In the genomic region with DNA sequence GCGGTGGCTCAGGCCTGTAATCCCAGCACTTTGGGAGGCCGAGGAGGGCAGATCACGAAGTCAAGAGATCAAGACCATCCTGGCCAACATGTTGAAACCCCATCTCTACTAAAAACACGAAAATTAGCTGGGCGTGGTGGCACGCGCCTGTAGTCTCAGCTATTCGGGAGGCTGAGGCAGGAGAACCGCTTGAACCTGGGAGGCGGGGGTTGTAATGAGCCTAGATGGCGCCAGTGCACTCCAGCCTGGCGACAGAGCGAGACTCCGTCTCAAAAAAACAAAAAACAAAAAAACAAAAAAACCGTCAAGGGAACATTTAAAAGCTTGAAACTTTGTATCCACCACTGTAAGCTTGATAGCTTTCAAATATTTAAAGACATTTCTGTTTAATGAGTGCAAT, we compare ENCODE assay signal across 6 cellular contexts. TPM values are rescaled to one million over a fixed set of nuclear protein-coding genes. Genes with fewer than 3 reads are reported as not detected.
A peak's percentile ranks its signal among the peaks of the same experiment; 100 is the strongest.
DNase-seq lines count a peak whose midpoint lies in the region; ATAC-seq, FAIRE-seq and TF ChIP-seq lines count a peak whose summit lies in the region.
"Not testable (repeated sequence)": the region's sequence is repeated elsewhere in the genome, so short reads cannot be mapped to it uniquely, and the experiment has no call there.

No MANE protein-coding gene starts in this region.

- TF ChIP-seq RAD21 in K562 (CRISPR knock-in tag; conservative IDR thresholded peaks at IDR 0.05 in 1 of 2, IDR thresholded peaks at IDR 0.05 in 1 of 2), result peak in 1 of 2 experiments; percentile 11; a peak in 1 of 4 replicates

- not testable (repeated sequence) for H2BK120ac ChIP-seq in mesendoderm (ENCODE audit: low read depth, low read length)

- FAIRE-seq in K562 (lab: Jason Lieb, UNC), result not testable (repeated sequence)

- not testable (repeated sequence) for H3K4ac ChIP-seq in mesendoderm (ENCODE audit: low read depth, low read length)

- 87% methylated on average over 15 of the region's 15 CpGs for WGBS in K562 (ENCODE audit: insufficient coverage, low coverage, missing lambda C conversion rate)
- no CpG with 5 or more reads among the region's 15 CpGs for WGBS in mesendoderm (ENCODE audit: extremely low coverage, insufficient coverage, low lambda C conversion rate)

- H3K79me1 ChIP-seq in mesendoderm (ENCODE audit: low read length), result not testable (repeated sequence)

- H2BK15ac ChIP-seq in mesendoderm (replicated peaks; ENCODE audit: low read depth), result not testable (repeated sequence)

- TF ChIP-seq EP300 in K562 (IDR thresholded peaks at IDR 0.05; ENCODE audit: low read length), result not testable (repeated sequence)

- H2AFZ ChIP-seq in DND-41 (ENCODE audit: low read depth, low read length); OCI-LY7 (ENCODE audit: low read length); K562 (ENCODE audit: low read depth, low read length): not testable (repeated sequence)

- not testable (repeated sequence) for H3K23ac ChIP-seq in mesendoderm (ENCODE audit: low read length)

- H3K9me3 ChIP-seq in DND-41 (ENCODE audit: insufficient read depth, low read length, severe bottlenecking); HEK293 (ENCODE audit: control insufficient read depth, insufficient read depth, low read depth, low read length); OCI-LY7 (ENCODE audit: low read length); K562 (replicated peaks; ENCODE audit: control insufficient read depth, insufficient read depth, low read depth, low read length): not testable (repeated sequence)

- not testable (repeated sequence) for H3K4me2 ChIP-seq in DND-41 (ENCODE audit: insufficient read depth, low read length); OCI-LY7 (ENCODE audit: low read length); K562 (ENCODE audit: insufficient read depth, low read length); mesendoderm (ENCODE audit: low read length)

- H4K20me1 ChIP-seq in DND-41 (ENCODE audit: insufficient read depth, low read length); OCI-LY7 (ENCODE audit: insufficient read depth, low read length); K562 (replicated peaks; ENCODE audit: control insufficient read depth, insufficient read depth, low read length): not testable (repeated sequence)

- DNase-seq in DND-41; OCI-LY7 (ENCODE audit: low spot score); K562 (ENCODE audit: extremely low read depth in 1 of 4, low spot score in 3 of 4): not testable (repeated sequence)
- peak; percentile 17 for DNase-seq in mesendoderm

- H3K27ac ChIP-seq in DND-41 (ENCODE audit: low read length); HEK293 (ENCODE audit: extremely low read depth, low read depth, low read length); OCI-LY7 (ENCODE audit: low read depth, low read length, poor library complexity, severe bottlenecking); VCaP; K562 (ENCODE audit: extremely low read depth, low read depth, low read length); mesendoderm (ENCODE audit: low read depth, low read length): not testable (repeated sequence)

- not testable (repeated sequence) for BruUV-seq in OCI-LY7 (replicated peaks; lab: Mats Ljungman, UMichigan); K562 (replicated peaks; lab: Mats Ljungman, UMichigan)

- H3K4me3 ChIP-seq in DND-41 (ENCODE audit: low read depth in 1 of 2, low read length in 2 of 2); HEK293 (ENCODE audit: low read depth, low read length); OCI-LY7 (ENCODE audit: low read depth, low read length, poor library complexity, severe bottlenecking); K562; mesendoderm (ENCODE audit: low read length): not testable (repeated sequence)

- TF ChIP-seq CTCF in DND-41 (IDR thresholded peaks at IDR 0.05; ENCODE audit: borderline replicate concordance, extremely low read depth, low read length, poor library complexity, severe bottlenecking) (peak; percentile 25), HEK293 (tag by site-specific recombination; IDR thresholded peaks at IDR 0.05) (0 out of 2 replicates have a peak, but pooled peaks have one; percentile 10), OCI-LY7 (conservative IDR thresholded peaks at IDR 0.05; ENCODE audit: low read length) (peak; percentile 59), VCaP (conservative IDR thresholded peaks at IDR 0.05) (peak; percentile 21)
- not testable (repeated sequence) for TF ChIP-seq CTCF in K562 (IDR thresholded peaks at IDR 0.05 in 2 of 3, conservative IDR thresholded peaks at IDR 0.05 in 1 of 3; ENCODE audit: insufficient read depth in 2 of 3, low read depth in 1 of 3, low read length in 3 of 3)

- H3K56ac ChIP-seq in mesendoderm (ENCODE audit: low read length), result not testable (repeated sequence)

- H2AK5ac ChIP-seq in mesendoderm (ENCODE audit: low read length), result not testable (repeated sequence)

- not testable (repeated sequence) for H3K36me3 ChIP-seq in DND-41 (ENCODE audit: insufficient read depth, low read length); HEK293 (ENCODE audit: control insufficient read depth in 2 of 2, insufficient read depth in 1 of 2, low read length in 2 of 2); OCI-LY7 (ENCODE audit: insufficient read depth, low read length); K562 (ENCODE audit: control insufficient read depth, insufficient read depth, low read length); mesendoderm (ENCODE audit: control insufficient read depth, insufficient read depth, low read length)

- ATAC-seq in DND-41 (ENCODE audit: insufficient read depth, low read depth); K562: not testable (repeated sequence)

- not testable (repeated sequence) for H3K9me1 ChIP-seq in K562 (ENCODE audit: control insufficient read depth, insufficient read depth, low read length)

- not testable (repeated sequence) for H3K9ac ChIP-seq in DND-41 (ENCODE audit: low read depth, low read length); K562 (ENCODE audit: insufficient read depth in 1 of 2, low read depth in 2 of 2, low read length in 2 of 2); mesendoderm (ENCODE audit: low read length)

- H2BK5ac ChIP-seq in mesendoderm (ENCODE audit: low read length), result not testable (repeated sequence)

- in situ Hi-C loops in K562 (cut with MboI), result not testable (repeated sequence)

- not testable (repeated sequence) for H3K9me2 ChIP-seq in OCI-LY7 (ENCODE audit: insufficient read depth, low read length)

- not testable (repeated sequence) for H3K79me2 ChIP-seq in DND-41 (ENCODE audit: insufficient read depth, low read length); OCI-LY7 (ENCODE audit: insufficient read depth, low read depth, low read length); K562 (ENCODE audit: control insufficient read depth, insufficient read depth, low read length); mesendoderm (ENCODE audit: control insufficient read depth, insufficient read depth, low read length)

- H3K4me1 ChIP-seq in DND-41 (ENCODE audit: insufficient read depth, low read length) (peaks cover 15% of the 10 kb centered on the region), OCI-LY7 (ENCODE audit: insufficient read depth, low read length, poor library complexity, severe bottlenecking) (peaks cover 12% of the 10 kb centered on the region)
- H3K4me1 ChIP-seq in HEK293 (ENCODE audit: control insufficient read depth, insufficient read depth, low read length); K562 (replicated peaks in 1 of 2; ENCODE audit: control insufficient read depth in 2 of 2, insufficient read depth in 2 of 2, low read length in 2 of 2); mesendoderm (ENCODE audit: control insufficient read depth, low read depth, low read length): not testable (repeated sequence)

- intact Hi-C loops in OCI-LY7 (cut with micrococcal nuclease; ENCODE audit: unreplicated experiment), result loop anchor here (5.0 kb wide), 1 partner anchor 65 kb away; no protein-coding TSS in a partner anchor
- intact Hi-C loops in K562 (cut with micrococcal nuclease), result not testable (repeated sequence)

- CTCF ChIA-PET in HEK293 (lab: Yijun Ruan, JAX), result interaction anchor here (0.6 to 1.5 kb wide), 7 partner anchors 10 to 184 kb away, joined by 3 to 5 read pairs (median 4); partner anchors contain the start of gene KPNA2
- CTCF ChIA-PET in OCI-LY7 (lab: Charles Lee; ENCODE audit: unreplicated experiment); K562 (lab: Yijun Ruan, JAX; ENCODE audit: low intra/inter-chr PET ratio): not testable (repeated sequence)

- not testable (repeated sequence) for H4K5ac ChIP-seq in mesendoderm (ENCODE audit: low read length)

- H4K8ac ChIP-seq in mesendoderm (ENCODE audit: low read depth, low read length), result not testable (repeated sequence)

- TF ChIP-seq POLR2A in K562 (conservative IDR thresholded peaks at IDR 0.05), result not testable (repeated sequence)

- not testable (repeated sequence) for H3K27me3 ChIP-seq in DND-41 (ENCODE audit: insufficient read depth, low read length, poor library complexity); K562 (ENCODE audit: control insufficient read depth in 2 of 2, insufficient read depth in 2 of 2, low read length in 2 of 2); mesendoderm (ENCODE audit: insufficient read depth, low read length, poor library complexity)

- H3K18ac ChIP-seq in mesendoderm (ENCODE audit: low read length), result not testable (repeated sequence)

- POLR2A ChIA-PET in HEK293 (lab: Yijun Ruan, JAX), result interaction anchor here (1.0 kb wide), 1 partner anchor 14 kb away, joined by 5 read pairs; the partner anchor contains the start of gene KPNA2
- POLR2A ChIA-PET in OCI-LY7 (lab: Charles Lee), result not testable (repeated sequence)
- POLR2A ChIA-PET in K562 (lab: Yijun Ruan, JAX), result interaction anchor here (1.1 kb wide), 1 partner anchor 14 kb away, joined by 3 read pairs; no protein-coding TSS in a partner anchor

RNA-seq across cellular contexts. Expression of gene KPNA2, which starts 13.0 kb away (rescaled TPM):
- total RNA-seq in OCI-LY7 (2014; rRNA removed; shearing (Covaris generic)), result 253 and 397 TPM in 2 replicates
- 394 and 416 TPM in 2 replicates for total RNA-seq in OCI-LY7 (2022)
- 165 and 234 TPM in 2 replicates for total RNA-seq in K562 (2011; cell fraction: chromatin; rRNA removed; ENCODE audit: low replicate concordance)
- 104 and 108 TPM in 2 replicates for total RNA-seq in K562 (2011; cell fraction: nucleolus; rRNA removed)
- total RNA-seq in K562 (2011; cell fraction: nucleoplasm; rRNA removed), result 115 and 124 TPM in 2 replicates
- total RNA-seq in K562 (2014; rRNA removed), result 132 and 140 TPM in 2 replicates
- 241 and 267 TPM in 2 replicates for total RNA-seq in K562 (2014; rRNA removed; fragmentation: Illumina TruSeq; extraction: Trizol)
- 235 and 243 TPM in 2 replicates for total RNA-seq in K562 (2015; rRNA removed; fragmentation: Illumina TruSeq; extraction: Trizol)
- 219 and 223 TPM in 2 replicates for total RNA-seq in K562 (2021)
- 200 and 229 TPM in 2 replicates for polyA plus RNA-seq in K562 (2011; rRNA removed)
- polyA plus RNA-seq in K562 (2011; cell fraction: cytosol; rRNA removed), result 215 and 240 TPM in 2 replicates
- polyA plus RNA-seq in K562 (2011; cell fraction: nucleus; rRNA removed), result 127 and 151 TPM in 2 replicates
- 168 and 218 TPM in 2 replicates for polyA plus RNA-seq in K562 (2012)
- 232 and 250 TPM in 2 replicates for polyA plus RNA-seq in K562 (2014; fragmentation: Illumina TruSeq; extraction: Trizol)
- polyA plus RNA-seq in K562 (2014; fragmentation: Nextera tagmentation; extraction: Ambion mirVana), result 100 to 1,000 TPM; 594 to 984 TPM
- 136 and 162 TPM in 2 replicates for polyA plus RNA-seq in K562 (2014; rRNA removed)
- 466 and 590 TPM in 2 replicates for polyA minus RNA-seq in K562 (2011; rRNA and poly(A)+ RNA removed)
- polyA minus RNA-seq in K562 (2011; cell fraction: cytosol; rRNA and poly(A)+ RNA removed), result 201 and 253 TPM in 2 replicates
- polyA minus RNA-seq in K562 (2011; cell fraction: nucleus; rRNA and poly(A)+ RNA removed), result 75.3 and 108 TPM in 2 replicates
- 327 TPM for polyA plus RNA-seq in mesendoderm (2013, experiment 1 of 2)
- polyA plus RNA-seq in mesendoderm (2013, experiment 2 of 2), result 325 TPM

RNA-seq across cellular contexts. Expression of gene C17orf58, which starts 26.3 kb away (rescaled TPM):
- 17.8 and 19.4 TPM in 2 replicates for total RNA-seq in OCI-LY7 (2014; rRNA removed; shearing (Covaris generic))
- total RNA-seq in OCI-LY7 (2022) (24.0 and 27.7 TPM in 2 replicates), K562 (2014; rRNA removed) (37.4 and 42.5 TPM in 2 replicates), K562 (2014; rRNA removed; fragmentation: Illumina TruSeq; extraction: Trizol) (23.6 and 24.7 TPM in 2 replicates), K562 (2015; rRNA removed; fragmentation: Illumina TruSeq; extraction: Trizol) (17.0 and 17.8 TPM in 2 replicates), K562 (2021) (25.2 and 27.6 TPM in 2 replicates)
- total RNA-seq in K562 (2011; cell fraction: chromatin; rRNA removed; ENCODE audit: low replicate concordance), result 8.4 TPM in 2 replicates
- total RNA-seq in K562 (2011; cell fraction: nucleolus; rRNA removed), result 9.0 and 9.7 TPM in 2 replicates
- total RNA-seq in K562 (2011; cell fraction: nucleoplasm; rRNA removed), result 9.8 and 10.7 TPM in 2 replicates
- polyA plus RNA-seq in K562 (2011; rRNA removed) (29.2 and 32.7 TPM in 2 replicates), K562 (2014; fragmentation: Illumina TruSeq; extraction: Trizol) (22.7 and 27.6 TPM in 2 replicates), K562 (2014; fragmentation: Nextera tagmentation; extraction: Ambion mirVana) (1 to 10 TPM; 8.6 to 9.9 TPM), K562 (2014; rRNA removed) (32.7 and 35.3 TPM in 2 replicates)
- 22.6 and 29.6 TPM in 2 replicates for polyA plus RNA-seq in K562 (2011; cell fraction: cytosol; rRNA removed)
- 15.5 and 16.7 TPM in 2 replicates for polyA plus RNA-seq in K562 (2011; cell fraction: nucleus; rRNA removed)
- polyA plus RNA-seq in K562 (2012), result 19.9 and 20.2 TPM in 2 replicates
- polyA minus RNA-seq in K562 (2011; rRNA and poly(A)+ RNA removed), result 14.0 and 16.2 TPM in 2 replicates
- polyA minus RNA-seq in K562 (2011; cell fraction: cytosol; rRNA and poly(A)+ RNA removed), result 7.6 and 11.4 TPM in 2 replicates
- 3.9 and 4.7 TPM in 2 replicates for polyA minus RNA-seq in K562 (2011; cell fraction: nucleus; rRNA and poly(A)+ RNA removed)
- 31.3 TPM for polyA plus RNA-seq in mesendoderm (2013, experiment 1 of 2)
- polyA plus RNA-seq in mesendoderm (2013, experiment 2 of 2), result 31.8 TPM
